Comparison of ENCODE assay signal across 8 cellular contexts in the genomic region with DNA sequence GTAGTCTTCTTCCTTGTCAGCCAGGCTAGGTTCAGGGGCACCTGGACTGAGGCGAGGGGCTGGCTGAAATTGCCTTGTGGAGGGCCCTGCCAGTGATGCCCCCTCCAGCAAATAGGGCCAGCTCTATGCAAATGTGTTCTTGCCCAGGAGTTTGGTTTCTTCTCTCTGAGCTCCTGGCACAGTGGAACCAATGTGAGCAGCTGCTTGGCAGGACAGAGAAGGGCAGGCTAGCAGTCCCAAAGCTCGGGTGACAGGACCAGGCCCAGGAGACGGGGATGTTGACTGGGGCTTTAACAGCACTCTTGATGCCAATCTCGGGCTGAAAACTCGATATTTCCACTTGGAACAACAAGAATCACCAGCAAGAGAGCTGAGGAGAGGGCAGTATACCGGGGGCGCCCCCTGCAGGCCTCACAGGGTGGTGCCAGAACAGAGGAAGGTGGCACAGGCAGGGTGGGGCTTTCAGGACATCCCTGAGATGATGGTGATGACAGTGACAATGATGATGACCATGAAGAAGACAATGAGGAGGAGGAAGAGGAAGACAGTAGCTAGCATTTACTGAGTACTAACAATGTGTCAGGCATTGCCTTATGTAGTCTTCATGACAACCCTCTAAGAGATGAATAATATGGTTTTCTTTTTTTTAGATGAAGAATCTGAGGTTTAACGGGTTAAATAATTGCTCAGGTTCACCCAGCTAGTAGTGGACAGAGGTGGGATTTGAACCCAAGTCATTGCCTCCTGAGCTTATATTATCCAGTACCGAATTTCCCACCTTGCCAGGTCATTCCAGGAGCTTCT. TPM values are rescaled to one million over a fixed set of nuclear protein-coding genes. Genes with fewer than 3 reads are reported as not detected.
A peak's percentile ranks its signal among the peaks of the same experiment; 100 is the strongest.
DNase-seq lines count a peak whose midpoint lies in the region; ATAC-seq and TF ChIP-seq lines count a peak whose summit lies in the region.

No MANE protein-coding gene starts in this region.

- intact Hi-C loops in CD8-positive, alpha-beta T cell (cut with DNase I, micrococcal nuclease) = loop anchor here in 1 of 2 experiments (1.0 kb wide), 1 partner anchor 32 kb away; no protein-coding TSS in a partner anchor
- intact Hi-C loops in dorsolateral prefrontal cortex (cut with DNase I) = loop anchor here in 1 of 2 donors (1.0 to 2.0 kb wide), 2 partner anchors 16 to 32 kb away; no protein-coding TSS in a partner anchor

- H3K36me3 Mint-ChIP-seq in CD8-positive, alpha-beta T cell = no peaks in the 10 kb centered on the region
- H3K36me3 Mint-ChIP-seq in naive B cell (no peaks in the 10 kb centered on the region), type B pancreatic cell (no peaks in the 10 kb centered on the region)

- no peak overlapping the region for H3K27ac Mint-ChIP-seq in CD8-positive, alpha-beta T cell
- H3K27ac Mint-ChIP-seq in naive B cell = no peak overlapping the region
- no peak overlapping the region for H3K27ac Mint-ChIP-seq in type B pancreatic cell

- H3K4me1 ChIP-seq in CD8-positive, alpha-beta T cell (ENCODE audit: insufficient read depth, low read length) = peaks cover 6% of the 10 kb centered on the region

- POLR2A ChIA-PET in CD8-positive, alpha-beta T cell (lab: Charles Lee) = interaction anchor here (1.3 kb wide), 2 partner anchors 15 to 32 kb away, joined by 3 to 4 read pairs; no protein-coding TSS in a partner anchor

- CTCF ChIA-PET in CD8-positive, alpha-beta T cell (lab: Charles Lee) = interaction anchor here (0.7 to 15.1 kb wide), 17 partner anchors 9 to 917 kb away, joined by 3 to 320 read pairs (median 4); a partner anchor contains a TSS

- no peak overlapping the region for H3K4me3 ChIP-seq in CD8-positive, alpha-beta T cell (ENCODE audit: low read depth, low read length)
- no peak overlapping the region for H3K4me3 ChIP-seq in MG63
- H3K4me3 ChIP-seq in dorsolateral prefrontal cortex = peak overlapping the region in 1 of 59 donors; percentile 36

- no peak overlapping the region for H3K4me3 Mint-ChIP-seq in CD8-positive, alpha-beta T cell
- H3K4me3 Mint-ChIP-seq in naive B cell (no peak overlapping the region), type B pancreatic cell (no peak overlapping the region)

- H3K27ac ChIP-seq in CD8-positive, alpha-beta T cell (ENCODE audit: low read depth, low read length) = no peak overlapping the region
- peak overlapping the region in 58 of 59 donors; percentile 44 to 100 (median 93) for H3K27ac ChIP-seq in dorsolateral prefrontal cortex

- H3K9me3 Mint-ChIP-seq in CD8-positive, alpha-beta T cell = no peaks in the 10 kb centered on the region
- no peaks in the 10 kb centered on the region for H3K9me3 Mint-ChIP-seq in naive B cell
- no peaks in the 10 kb centered on the region for H3K9me3 Mint-ChIP-seq in type B pancreatic cell

- peaks cover 24% of the 10 kb centered on the region for H3K27me3 ChIP-seq in CD8-positive, alpha-beta T cell (ENCODE audit: insufficient read depth, low read length)
- H3K27me3 ChIP-seq in MG63 (peaks cover 40% of the 10 kb centered on the region), dorsolateral prefrontal cortex (no peaks in the 10 kb centered on the region)

- no peaks in the 10 kb centered on the region for H3K36me3 ChIP-seq in CD8-positive, alpha-beta T cell (ENCODE audit: insufficient read depth, low read length)
- H3K36me3 ChIP-seq in MG63 = no peaks in the 10 kb centered on the region

- peak in 6 of 7 experiments; percentile 33 to 71 (median 53) for DNase-seq in CD8-positive, alpha-beta T cell
- DNase-seq in GM20000 (ENCODE audit: low spot score) (peak; percentile 82), MG63 (peak; percentile 41), dorsolateral prefrontal cortex (peak in 9 of 10 donors; percentile 67 to 89 (median 81)), naive B cell (peak; percentile 43), type B pancreatic cell (ENCODE audit: extremely low spot score, unreplicated experiment) (no peak), HPDE6-E6E7 (ENCODE audit: extremely low spot score) (no peak)
- peak; percentile 38 for DNase-seq in activated CD4-positive, alpha-beta T cell treated with anti-CD3 and anti-CD28 coated beads for 1 hour

- ATAC-seq in CD8-positive, alpha-beta T cell = peak; percentile 96
- ATAC-seq in naive B cell (ENCODE audit: low read depth in 2 of 2) = peak; percentile 82 to 89

- TF ChIP-seq CTCF in CD8-positive, alpha-beta T cell (IDR thresholded peaks at IDR 0.05) = peak; percentile 84
- TF ChIP-seq CTCF in GM20000 (IDR thresholded peaks at IDR 0.05; ENCODE audit: extremely low read depth, missing control alignments) (peak; percentile 81), dorsolateral prefrontal cortex (IDR thresholded peaks at IDR 0.05 in 54 of 56, conservative IDR thresholded peaks at IDR 0.05 in 2 of 56; ENCODE audit: low read depth in 1 of 56, partially characterized antibody in 56 of 56) (peak; percentile 60 to 99 (median 90)), type B pancreatic cell (conservative IDR thresholded peaks at IDR 0.05) (peak; percentile 82)

- no peaks in the 10 kb centered on the region for H3K9me3 ChIP-seq in CD8-positive, alpha-beta T cell (ENCODE audit: low read length)
- H3K9me3 ChIP-seq in MG63 = no peaks in the 10 kb centered on the region

- H3K27me3 Mint-ChIP-seq in CD8-positive, alpha-beta T cell (ENCODE audit: low read depth) = peaks cover 58% of the 10 kb centered on the region
- H3K27me3 Mint-ChIP-seq in naive B cell = peaks cover 57 to 79% (median 77%) of the 10 kb centered on the region in 3 donors
- H3K27me3 Mint-ChIP-seq in type B pancreatic cell = peaks cover 90% of the 10 kb centered on the region

- peaks cover 4% of the 10 kb centered on the region for H3K4me1 Mint-ChIP-seq in CD8-positive, alpha-beta T cell (ENCODE audit: low read depth)
- peaks cover 0 to 5% (median 5%) of the 10 kb centered on the region in 3 donors for H3K4me1 Mint-ChIP-seq in naive B cell
- H3K4me1 Mint-ChIP-seq in type B pancreatic cell (ENCODE audit: unreplicated experiment) = no peaks in the 10 kb centered on the region

RNA-seq across cellular contexts. Expression of a gene that starts 2.7 kb away (rescaled TPM):
- total RNA-seq in CD8-positive, alpha-beta T cell = not detected
- not detected in 2 replicates for total RNA-seq in MG63 (2014; rRNA removed; shearing (Covaris generic); ENCODE audit: low replicate concordance)
- 100 to 1,000 TPM in 76 of 120 experiments, 10 to 100 TPM in 44; 68.4 to 189 (median 105) TPM for total RNA-seq in dorsolateral prefrontal cortex
- polyA plus RNA-seq in naive B cell (ENCODE audit: low read depth in 6 of 6) = under 1 TPM in 1 of 6 donors, not detected in 5; 0.08 TPM
- total RNA-seq in type B pancreatic cell (ENCODE audit: low replicate concordance) = not detected in 2 replicates

RNA-seq across cellular contexts. Expression of a gene that starts 8.6 kb away (rescaled TPM):
- not detected for total RNA-seq in CD8-positive, alpha-beta T cell
- not detected in 2 replicates for total RNA-seq in MG63 (2014; rRNA removed; shearing (Covaris generic); ENCODE audit: low replicate concordance)
- total RNA-seq in dorsolateral prefrontal cortex (100 to 1,000 TPM in 99 of 120 experiments, 10 to 100 TPM in 21; 53.1 to 378 (median 135) TPM), type B pancreatic cell (ENCODE audit: low replicate concordance) (not detected in 2 replicates)
- polyA plus RNA-seq in naive B cell (ENCODE audit: low read depth in 6 of 6) = not detected

RNA-seq across cellular contexts. Expression of a gene that starts 19.8 kb away (rescaled TPM):
- total RNA-seq in CD8-positive, alpha-beta T cell = 10 to 100 TPM; 35.5 to 39.3 TPM
- 18.0 and 20.2 TPM in 2 replicates for total RNA-seq in MG63 (2014; rRNA removed; shearing (Covaris generic); ENCODE audit: low replicate concordance)
- total RNA-seq in dorsolateral prefrontal cortex = 100 to 1,000 TPM; 106 to 269 (median 187) TPM
- 10 to 100 TPM; 33.6 to 53.1 (median 47.7) TPM for polyA plus RNA-seq in naive B cell (ENCODE audit: low read depth in 6 of 6)
- 27.7 and 33.2 TPM in 2 replicates for total RNA-seq in type B pancreatic cell (ENCODE audit: low replicate concordance)

RNA-seq across cellular contexts. Expression of a gene that starts 37.0 kb away (rescaled TPM):
- total RNA-seq in CD8-positive, alpha-beta T cell = not detected
- total RNA-seq in MG63 (2014; rRNA removed; shearing (Covaris generic); ENCODE audit: low replicate concordance) = not detected in 2 replicates
- total RNA-seq in dorsolateral prefrontal cortex (1,000 to 10,000 TPM in 6 of 120 experiments, 100 to 1,000 TPM in 114; 289 to 1,943 (median 637) TPM), type B pancreatic cell (ENCODE audit: low replicate concordance) (0.26 and 14.5 TPM in 2 replicates)
- not detected for polyA plus RNA-seq in naive B cell (ENCODE audit: low read depth in 6 of 6)

RNA-seq across cellular contexts. Expression of a gene that starts 46.8 kb away (rescaled TPM):
- total RNA-seq in CD8-positive, alpha-beta T cell = 1 to 10 TPM; 1.4 to 1.6 TPM
- total RNA-seq in MG63 (2014; rRNA removed; shearing (Covaris generic); ENCODE audit: low replicate concordance) = 4.1 and 4.6 TPM in 2 replicates
- total RNA-seq in dorsolateral prefrontal cortex = 10 to 100 TPM in 7 of 120 experiments, 1 to 10 TPM in 113; 4.7 to 13.1 (median 7.1) TPM
- polyA plus RNA-seq in naive B cell (ENCODE audit: low read depth in 6 of 6) = 1 to 10 TPM in 5 of 6 donors, under 1 TPM in 1; 0.98 to 2.0 (median 1.5) TPM
- total RNA-seq in type B pancreatic cell (ENCODE audit: low replicate concordance) = 9.4 and 12.0 TPM in 2 replicates

Comparison
In these comparisons a context has a peak if more than half of its experiments do, and no peak if none do; other contexts are left out.
1. DNase-seq: peak in CD8-positive, alpha-beta T cell (6 of 7), GM20000 (single experiment), MG63 (single experiment), activated CD4-positive, alpha-beta T cell treated with anti-CD3 and anti-CD28 coated beads for 1 hour (single experiment), dorsolateral prefrontal cortex (9 of 10) and naive B cell (single experiment); none in type B pancreatic cell (single experiment) and HPDE6-E6E7 (single experiment).
2. RNA of a gene that starts 2.7 kb away (total RNA-seq): 68.4 to 189 TPM in dorsolateral prefrontal cortex; not detected in CD8-positive, alpha-beta T cell, not detected in type B pancreatic cell and not detected in MG63; every median in the first group is over 10 times any median in the second.
3. RNA of a gene that starts 8.6 kb away (total RNA-seq): 53.1 to 378 TPM in dorsolateral prefrontal cortex; not detected in CD8-positive, alpha-beta T cell, not detected in MG63 and not detected in type B pancreatic cell; every median in the first group is over 10 times any median in the second.
4. Peak in every context shown above with its lines, with median percentiles within 50 percentile points of each other: CTCF ChIP-seq.